In the genomic region with DNA sequence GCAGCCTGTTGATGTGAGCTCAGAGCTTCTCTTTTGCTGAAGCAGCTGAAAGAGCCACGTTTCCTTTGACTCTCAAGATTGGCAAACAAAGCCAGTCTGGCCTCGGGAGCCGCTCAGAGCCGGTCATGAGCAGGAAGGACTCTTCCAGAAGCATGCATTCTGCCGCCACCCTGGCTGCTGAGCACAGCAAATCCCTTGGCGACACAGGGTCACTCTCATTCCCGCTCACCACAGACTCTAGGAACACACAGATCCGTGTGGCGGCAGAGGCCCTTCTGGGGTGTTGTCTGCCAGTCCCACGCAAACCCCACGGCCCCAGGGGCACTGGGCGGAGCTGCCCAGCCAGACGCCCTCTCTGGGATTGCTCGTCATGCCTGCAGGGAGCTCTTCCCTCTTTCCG, we compare ENCODE assay signal across 20 cellular contexts.
A peak's percentile ranks its signal among the peaks of the same experiment; 100 is the strongest.
DNase-seq lines count a peak whose midpoint lies in the region; ATAC-seq and TF ChIP-seq lines count a peak whose summit lies in the region.
"Had no signal": no experiment of that assay in that cellular context is flagged by ENCODE, and none has a peak within 500 bp of the region (broad histone marks: within the 10 kb centered on the region; RNA-seq: fewer than 3 reads in every experiment).

No MANE protein-coding gene starts in this region.

- TF ChIP-seq POLR2A in adrenal gland (IDR thresholded peaks at IDR 0.05): no peak

- no peak for ATAC-seq in GM19463 (IDR thresholded peaks at IDR 0.05; ENCODE audit: unreplicated experiment)
- ATAC-seq: gastroesophageal sphincter, WTC11 had no signal

- WGBS in adrenal gland, 4 donors: 47 to 55% (median 49%) methylated on average over 7 to 15 of the region's 15 CpGs

- H3K4me3 Mint-ChIP-seq in progenitor cell of endocrine pancreas (ENCODE audit: low read depth): no peak overlapping the region
- H3K4me3 Mint-ChIP-seq in immature natural killer cell: no peak overlapping the region
- H3K4me3 Mint-ChIP-seq: natural killer cell treated with Interleukin-12 subunit alpha and Interleukin-12 subunit beta and Interleukin-15 and Interleukin-18, amount 100 ng/mL, for 72 hours; T-helper 1 cell treated with Interleukin-12 subunit alpha and Interleukin-12 subunit beta and Interleukin-4 antibody, amounts not matched to agents 30 μg/mL and 1 μg/mL, for 36 hours; WTC11 had no signal

- H3K9me3 Mint-ChIP-seq in progenitor cell of endocrine pancreas (ENCODE audit: low read depth) (peaks cover 3% of the 10 kb centered on the region), immature natural killer cell (no peaks in the 10 kb centered on the region)

- H3K36me3 ChIP-seq in adrenal gland (replicated peaks in 1 of 2): no peaks in the 10 kb centered on the region
- H3K36me3 ChIP-seq: gastroesophageal sphincter, right atrium auricular region had no signal

- no peaks in the 10 kb centered on the region for H3K9me3 ChIP-seq in adrenal gland (replicated peaks in 1 of 3)
- H3K9me3 ChIP-seq: gastroesophageal sphincter, right atrium auricular region had no signal

- no peak overlapping the region for H3K4me3 ChIP-seq in adrenal gland
- H3K4me3 ChIP-seq: gastroesophageal sphincter, lung, right atrium auricular region had no signal

- H3K36me3 Mint-ChIP-seq in progenitor cell of endocrine pancreas (ENCODE audit: insufficient read depth) (no peaks in the 10 kb centered on the region), immature natural killer cell (no peaks in the 10 kb centered on the region)
- H3K36me3 Mint-ChIP-seq: WTC11 had no signal

- H3K4me1 Mint-ChIP-seq in progenitor cell of endocrine pancreas (ENCODE audit: low read depth) (no peaks in the 10 kb centered on the region), immature natural killer cell (no peaks in the 10 kb centered on the region)

- H3K27me3 Mint-ChIP-seq in progenitor cell of endocrine pancreas (peaks cover 27% of the 10 kb centered on the region), immature natural killer cell (ENCODE audit: low read depth in 3 of 3) (peaks cover 11 to 15% (median 12%) of the 10 kb centered on the region in 3 donors)

- no peak for TF ChIP-seq CTCF in adrenal gland (IDR thresholded peaks at IDR 0.05)
- TF ChIP-seq CTCF in progenitor cell of endocrine pancreas (IDR thresholded peaks at IDR 0.05; ENCODE audit: unreplicated experiment): no peak

- H3K27ac Mint-ChIP-seq in progenitor cell of endocrine pancreas (peak overlapping the region; percentile 17), immature natural killer cell (no peak overlapping the region)
- H3K27ac Mint-ChIP-seq: natural killer cell treated with Interleukin-12 subunit alpha and Interleukin-12 subunit beta and Interleukin-15 and Interleukin-18, amount 100 ng/mL, for 72 hours; T-helper 1 cell treated with Interleukin-12 subunit alpha and Interleukin-12 subunit beta and Interleukin-4 antibody, amounts not matched to agents 30 μg/mL and 1 μg/mL, for 36 hours; WTC11 had no signal

- intact Hi-C loops in adrenal gland (cut with DNase I): no loop called here

- H3K27ac ChIP-seq in adrenal gland: peak overlapping the region in 1 of 5 donors; percentile 21
- H3K27ac ChIP-seq: gastroesophageal sphincter, right atrium auricular region had no signal

- DNase-seq in ELF-1 (ENCODE audit: low read depth, low spot score) (peak; percentile 71), adrenal gland (peak in 4 of 7 donors; percentile 33 to 69 (median 46)), left kidney (ENCODE audit: low read depth, low spot score) (peak; percentile 37), progenitor cell of endocrine pancreas (ENCODE audit: low spot score, unreplicated experiment) (no peak), immature natural killer cell (no peak), NCI-H510A (lab: John Stamatoyannopoulos, UW) (no peak)
- DNase-seq in activated CD4-positive, alpha-beta T cell treated with anti-CD3 and anti-CD28 coated beads for 4 hours: no peak
- DNase-seq: amniotic stem cell; Caco-2; MM.1S; NCI-H187 treated with DMSO at 0.1 percent for 48 hours; SHP77; stimulated activated CD4-positive, alpha-beta T cell treated with anti-CD3 and anti-CD28 coated beads, Interleukin-4, amount 100 ng/mL, for 4 hours had no signal

- H3K27me3 ChIP-seq in adrenal gland: no peaks in the 10 kb centered on the region
- H3K27me3 ChIP-seq: right atrium auricular region had no signal

- H3K4me1 ChIP-seq in adrenal gland (replicated peaks in 1 of 2): no peaks in the 10 kb centered on the region
- H3K4me1 ChIP-seq: Caco-2, gastroesophageal sphincter, right atrium auricular region had no signal

Comparison
In these comparisons a context has a peak if more than half of its experiments do, and no peak if none do; other contexts are left out.
1. DNase-seq: peak in ELF-1 (single experiment), adrenal gland (4 of 7) and left kidney (single experiment); none in progenitor cell of endocrine pancreas (single experiment), activated CD4-positive, alpha-beta T cell treated with anti-CD3 and anti-CD28 coated beads for 4 hours (0 of 2), immature natural killer cell (0 of 3) and NCI-H510A (single experiment).